Comparison of ENCODE assay signal across 8 cellular contexts in genomic region chr11:75536786-75537629, GRCh38.
DNase-seq lines count a peak whose midpoint lies in the region; ATAC-seq and TF ChIP-seq lines count a peak whose summit lies in the region.

No MANE protein-coding gene starts in this region.

- in situ Hi-C loops in KBM-7 (cut with MboI; ENCODE audit: low pct_unique_long_range_greater_than_20kb, low sequenced_read_pairs), result no loop called here
- in situ Hi-C loops in ACHN (cut with HindIII; ENCODE audit: low pct_ligation_motif_present, low pct_unique_long_range_greater_than_20kb, low sequenced_read_pairs), result no loop called here

- DNase-seq in KBM-7, result peak; percentile 83
- DNase-seq in activated CD8-positive, alpha-beta memory T cell treated with anti-CD3 and anti-CD28 coated beads, Interleukin-2, amount 50 U/mL, for 48 hours, result peak; percentile 73
- peak; percentile 24 to 38 for DNase-seq in stimulated activated CD8-positive, alpha-beta memory T cell treated with anti-CD3 and anti-CD28 coated beads, Interleukin-15, amount 100 ng/mL, for 4 hours (ENCODE audit: low read depth in 2 of 2)
- no peak for DNase-seq in ACHN
- DNase-seq in SW480 (ENCODE audit: low spot score), result no peak
- no peak for DNase-seq in substantia nigra (lab: John Stamatoyannopoulos, UW)

- no peak overlapping the region for H3K27ac ChIP-seq in substantia nigra (ENCODE audit: low read depth, low read length, poor library complexity, severe bottlenecking)

- ATAC-seq in GM21515 (IDR thresholded peaks at IDR 0.05; ENCODE audit: unreplicated experiment), result peak; percentile 85

- peak; percentile 25; the same call in 1 of the 3 replicates for TF ChIP-seq CTCF in GM12872 (IDR thresholded peaks at IDR 0.05; ENCODE audit: insufficient read depth, low read depth, low read length)

Comparison
In these comparisons a context has a peak if more than half of its experiments do, and no peak if none do; other contexts are left out.
1. DNase-seq: peak in KBM-7 (single experiment), activated CD8-positive, alpha-beta memory T cell treated with anti-CD3 and anti-CD28 coated beads, Interleukin-2, amount 50 U/mL, for 48 hours (single experiment) and stimulated activated CD8-positive, alpha-beta memory T cell treated with anti-CD3 and anti-CD28 coated beads, Interleukin-15, amount 100 ng/mL, for 4 hours (2 of 2); none in ACHN (single experiment), SW480 (single experiment) and substantia nigra (0 of 49).